8 cellular contexts compared by ENCODE assay signal in the genomic region with DNA sequence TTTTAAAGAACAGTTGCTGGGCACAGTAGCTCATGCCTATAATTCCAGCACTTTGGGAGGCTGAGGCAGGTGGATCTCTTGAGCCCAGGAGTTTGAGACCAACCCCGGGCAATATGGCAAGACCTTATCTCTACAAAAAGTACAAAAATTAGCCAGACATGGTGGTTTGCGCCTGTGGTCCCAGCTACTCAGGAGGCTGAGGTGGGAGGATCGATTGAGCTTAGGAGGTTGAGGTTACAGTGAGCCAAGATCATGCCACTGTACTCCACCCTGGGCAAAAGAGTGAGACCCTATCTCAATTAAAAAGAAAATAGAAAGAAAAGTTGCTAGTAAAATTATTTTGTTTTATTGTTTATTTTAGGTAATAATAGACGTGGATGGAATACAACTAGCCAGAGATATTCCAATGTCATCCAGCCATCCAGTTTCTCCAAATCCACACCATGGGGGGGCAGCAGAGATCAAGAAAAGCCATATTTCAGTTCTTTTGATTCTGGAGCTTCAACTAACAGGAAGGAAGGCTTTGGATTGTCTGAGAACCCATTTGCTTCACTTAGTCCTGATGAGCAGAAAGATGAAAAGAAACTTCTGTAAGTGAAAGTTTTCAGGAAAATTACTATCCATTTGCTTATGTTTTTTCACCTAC. TPM values are rescaled to one million over a fixed set of nuclear protein-coding genes. Genes with fewer than 3 reads are reported as not detected.
A peak's percentile ranks its signal among the peaks of the same experiment; 100 is the strongest.
DNase-seq lines count a peak whose midpoint lies in the region; ATAC-seq and TF ChIP-seq lines count a peak whose summit lies in the region.

No MANE protein-coding gene starts in this region.

- 0 out of 2 replicates have a peak, but pooled peaks cover 6% of the 10 kb centered on the region for H3F3A ChIP-seq in GM23338 (replicated peaks; ENCODE audit: low read depth)
- H3F3A ChIP-seq in OCI-LY1 (ENCODE audit: insufficient read depth, low read length), result no peaks in the 10 kb centered on the region

- peaks cover 43% of the 10 kb centered on the region for H3K36me3 Mint-ChIP-seq in GM23338 (ENCODE audit: low read depth)

- H3K4me1 Mint-ChIP-seq in GM23338, result peaks cover 15% of the 10 kb centered on the region

- ATAC-seq in GM23338 (no peak), GM21717 (IDR thresholded peaks at IDR 0.05; ENCODE audit: unreplicated experiment) (no peak), GM18517 (IDR thresholded peaks at IDR 0.05; ENCODE audit: unreplicated experiment) (no peak)

- H2AFZ ChIP-seq in GM23338 (no peak overlapping the region), OCI-LY1 (ENCODE audit: low read length) (no peak overlapping the region)

- peaks cover 48% of the 10 kb centered on the region for H3K79me2 ChIP-seq in GM23338 (replicated peaks; ENCODE audit: insufficient read depth)
- peaks cover 58% of the 10 kb centered on the region for H3K79me2 ChIP-seq in OCI-LY1 (ENCODE audit: insufficient read depth, low read length)

- peaks cover 6% of the 10 kb centered on the region for H3K27me3 Mint-ChIP-seq in GM23338 (ENCODE audit: insufficient read depth, low read depth, poor library complexity)

- peak; percentile 69 for DNase-seq in CD1c-positive myeloid dendritic cell (ENCODE audit: extremely low spot score)
- peak; percentile 29 for DNase-seq in GM23338 (ENCODE audit: low spot score)
- peak in 5 of 10 donors; percentile 22 to 73 (median 58) for DNase-seq in dorsolateral prefrontal cortex
- DNase-seq in posterior cingulate gyrus, result peak in 6 of 10 donors; percentile 33 to 87 (median 63)
- no peak for DNase-seq in H7

- H3K4me2 ChIP-seq in GM23338, result no peak overlapping the region
- H3K4me2 ChIP-seq in OCI-LY1 (ENCODE audit: low read length), result peak overlapping the region; percentile 64; the same call in 1 of the 2 replicates

- H3K4me1 ChIP-seq in GM23338 (ENCODE audit: insufficient read depth) (peaks cover 7% of the 10 kb centered on the region), OCI-LY1 (ENCODE audit: insufficient read depth, low read length, severe bottlenecking) (peaks cover 32% of the 10 kb centered on the region)

- H3K9me3 ChIP-seq in OCI-LY1 (ENCODE audit: low read length), result no peaks in the 10 kb centered on the region

- no peak overlapping the region for H3K27ac ChIP-seq in GM23338 (ENCODE audit: low read depth)
- H3K27ac ChIP-seq in OCI-LY1 (ENCODE audit: low read depth, low read length, poor library complexity, severe bottlenecking), result no peak overlapping the region
- H3K27ac ChIP-seq in dorsolateral prefrontal cortex, result peak overlapping the region in 5 of 59 donors; percentile 3 to 57 (median 16)

- no peaks in the 10 kb centered on the region for H3K27me3 ChIP-seq in GM23338 (ENCODE audit: insufficient read depth)
- no peaks in the 10 kb centered on the region for H3K27me3 ChIP-seq in OCI-LY1 (ENCODE audit: insufficient read depth, low read length)
- no peaks in the 10 kb centered on the region for H3K27me3 ChIP-seq in dorsolateral prefrontal cortex
- H3K27me3 ChIP-seq in H7 (ENCODE audit: control insufficient read depth, insufficient read depth, low read length), result no peaks in the 10 kb centered on the region

- H3K9me2 ChIP-seq in GM23338 (ENCODE audit: insufficient read depth), result no peaks in the 10 kb centered on the region
- H3K9me2 ChIP-seq in OCI-LY1 (ENCODE audit: low read depth, low read length), result no peaks in the 10 kb centered on the region

- H4K20me1 ChIP-seq in GM23338 (replicated peaks; ENCODE audit: insufficient read depth), result 0 out of 2 replicates have a peak, but pooled peaks cover 4% of the 10 kb centered on the region
- H4K20me1 ChIP-seq in OCI-LY1 (ENCODE audit: insufficient read depth, low read length), result 0 out of 2 replicates have a peak, but pooled peaks cover 2% of the 10 kb centered on the region

- no peak overlapping the region for H3K4me3 Mint-ChIP-seq in GM23338

- H3K4me3 ChIP-seq in GM23338, result no peak overlapping the region
- peak overlapping the region; percentile 90 for H3K4me3 ChIP-seq in OCI-LY1 (ENCODE audit: low read depth, low read length, poor library complexity, severe bottlenecking)
- H3K4me3 ChIP-seq in dorsolateral prefrontal cortex, result peak overlapping the region in 15 of 59 donors; percentile 2 to 96 (median 11)
- no peak overlapping the region for H3K4me3 ChIP-seq in H7 (ENCODE audit: insufficient read depth, low read depth, low read length)

- intact Hi-C loops in dorsolateral prefrontal cortex (cut with DNase I), result loop anchor here (5.0 kb wide), 3 partner anchors 112 to 363 kb away; a partner anchor contains a TSS
- intact Hi-C loops in posterior cingulate gyrus (cut with DNase I), result loop anchor here (5.0 kb wide), 3 partner anchors 77 to 347 kb away; a partner anchor contains a TSS

- peak; percentile 43 to 62 for TF ChIP-seq CTCF in GM23338 (conservative IDR thresholded peaks at IDR 0.05; ENCODE audit: low read depth in 2 of 2)
- peak; percentile 45 for TF ChIP-seq CTCF in OCI-LY1 (IDR thresholded peaks at IDR 0.05; ENCODE audit: low read length)
- TF ChIP-seq CTCF in dorsolateral prefrontal cortex (IDR thresholded peaks at IDR 0.05 in 54 of 56, conservative IDR thresholded peaks at IDR 0.05 in 2 of 56; ENCODE audit: low read depth in 1 of 56, partially characterized antibody in 56 of 56), result peak; percentile 34 to 86 (median 70)

- H3K9ac ChIP-seq in OCI-LY1 (ENCODE audit: low read length), result no peak overlapping the region

- H3K27ac Mint-ChIP-seq in GM23338, result no peak overlapping the region

- H3K36me3 ChIP-seq in GM23338 (ENCODE audit: insufficient read depth) (peaks cover 34% of the 10 kb centered on the region), OCI-LY1 (ENCODE audit: insufficient read depth, low read length) (peaks cover 58% of the 10 kb centered on the region), H7 (replicated peaks; ENCODE audit: control insufficient read depth, insufficient read depth, low read length) (peaks cover 11% of the 10 kb centered on the region)

- H3K9me3 Mint-ChIP-seq in GM23338, result no peaks in the 10 kb centered on the region; the same call in 2 of the 3 replicates

TF ChIP-seq in GM23338, 12 proteins besides CTCF, POLR2A, EP300 and RAD21 (continues in another document):
- no peak for TF ChIP-seq ZNF114 (CRISPR knock-in tag; IDR thresholded peaks at IDR 0.05)
- TF ChIP-seq, protein P1, sequence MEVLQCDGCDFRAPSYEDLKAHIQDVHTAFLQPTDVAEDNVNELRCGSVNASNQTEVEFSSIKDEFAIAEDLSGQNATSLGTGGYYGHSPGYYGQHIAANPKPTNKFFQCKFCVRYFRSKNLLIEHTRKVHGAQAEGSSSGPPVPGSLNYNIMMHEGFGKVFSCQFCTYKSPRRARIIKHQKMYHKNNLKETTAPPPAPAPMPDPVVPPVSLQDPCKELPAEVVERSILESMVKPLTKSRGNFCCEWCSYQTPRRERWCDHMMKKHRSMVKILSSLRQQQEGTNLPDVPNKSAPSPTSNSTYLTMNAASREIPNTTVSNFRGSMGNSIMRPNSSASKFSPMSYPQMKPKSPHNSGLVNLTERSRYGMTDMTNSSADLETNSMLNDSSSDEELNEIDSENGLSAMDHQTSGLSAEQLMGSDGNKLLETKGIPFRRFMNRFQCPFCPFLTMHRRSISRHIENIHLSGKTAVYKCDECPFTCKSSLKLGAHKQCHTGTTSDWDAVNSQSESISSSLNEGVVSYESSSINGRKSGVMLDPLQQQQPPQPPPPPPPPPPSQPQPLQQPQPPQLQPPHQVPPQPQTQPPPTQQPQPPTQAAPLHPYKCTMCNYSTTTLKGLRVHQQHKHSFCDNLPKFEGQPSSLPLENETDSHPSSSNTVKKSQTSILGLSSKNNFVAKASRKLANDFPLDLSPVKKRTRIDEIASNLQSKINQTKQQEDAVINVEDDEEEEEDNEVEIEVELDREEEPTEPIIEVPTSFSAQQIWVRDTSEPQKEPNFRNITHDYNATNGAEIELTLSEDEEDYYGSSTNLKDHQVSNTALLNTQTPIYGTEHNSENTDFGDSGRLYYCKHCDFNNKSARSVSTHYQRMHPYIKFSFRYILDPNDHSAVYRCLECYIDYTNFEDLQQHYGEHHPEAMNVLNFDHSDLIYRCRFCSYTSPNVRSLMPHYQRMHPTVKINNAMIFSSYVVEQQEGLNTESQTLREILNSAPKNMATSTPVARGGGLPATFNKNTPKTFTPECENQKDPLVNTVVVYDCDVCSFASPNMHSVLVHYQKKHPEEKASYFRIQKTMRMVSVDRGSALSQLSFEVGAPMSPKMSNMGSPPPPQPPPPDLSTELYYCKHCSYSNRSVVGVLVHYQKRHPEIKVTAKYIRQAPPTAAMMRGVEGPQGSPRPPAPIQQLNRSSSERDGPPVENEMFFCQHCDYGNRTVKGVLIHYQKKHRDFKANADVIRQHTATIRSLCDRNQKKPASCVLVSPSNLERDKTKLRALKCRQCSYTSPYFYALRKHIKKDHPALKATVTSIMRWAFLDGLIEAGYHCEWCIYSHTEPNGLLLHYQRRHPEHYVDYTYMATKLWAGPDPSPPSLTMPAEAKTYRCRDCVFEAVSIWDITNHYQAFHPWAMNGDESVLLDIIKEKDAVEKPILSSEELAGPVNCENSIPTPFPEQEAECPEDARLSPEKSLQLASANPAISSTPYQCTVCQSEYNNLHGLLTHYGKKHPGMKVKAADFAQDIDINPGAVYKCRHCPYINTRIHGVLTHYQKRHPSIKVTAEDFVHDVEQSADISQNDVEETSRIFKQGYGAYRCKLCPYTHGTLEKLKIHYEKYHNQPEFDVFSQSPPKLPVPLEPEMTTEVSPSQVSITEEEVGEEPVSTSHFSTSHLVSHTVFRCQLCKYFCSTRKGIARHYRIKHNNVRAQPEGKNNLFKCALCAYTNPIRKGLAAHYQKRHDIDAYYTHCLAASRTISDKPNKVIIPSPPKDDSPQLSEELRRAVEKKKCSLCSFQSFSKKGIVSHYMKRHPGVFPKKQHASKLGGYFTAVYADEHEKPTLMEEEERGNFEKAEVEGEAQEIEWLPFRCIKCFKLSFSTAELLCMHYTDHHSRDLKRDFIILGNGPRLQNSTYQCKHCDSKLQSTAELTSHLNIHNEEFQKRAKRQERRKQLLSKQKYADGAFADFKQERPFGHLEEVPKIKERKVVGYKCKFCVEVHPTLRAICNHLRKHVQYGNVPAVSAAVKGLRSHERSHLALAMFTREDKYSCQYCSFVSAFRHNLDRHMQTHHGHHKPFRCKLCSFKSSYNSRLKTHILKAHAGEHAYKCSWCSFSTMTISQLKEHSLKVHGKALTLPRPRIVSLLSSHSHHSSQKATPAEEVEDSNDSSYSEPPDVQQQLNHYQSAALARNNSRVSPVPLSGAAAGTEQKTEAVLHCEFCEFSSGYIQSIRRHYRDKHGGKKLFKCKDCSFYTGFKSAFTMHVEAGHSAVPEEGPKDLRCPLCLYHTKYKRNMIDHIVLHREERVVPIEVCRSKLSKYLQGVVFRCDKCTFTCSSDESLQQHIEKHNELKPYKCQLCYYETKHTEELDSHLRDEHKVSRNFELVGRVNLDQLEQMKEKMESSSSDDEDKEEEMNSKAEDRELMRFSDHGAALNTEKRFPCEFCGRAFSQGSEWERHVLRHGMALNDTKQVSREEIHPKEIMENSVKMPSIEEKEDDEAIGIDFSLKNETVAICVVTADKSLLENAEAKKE (CRISPR knock-in tag; IDR thresholded peaks at IDR 0.05), result no peak
- TF ChIP-seq CREB1 (CRISPR knock-in tag; IDR thresholded peaks at IDR 0.05; ENCODE audit: low read depth), result no peak

RNA-seq across cellular contexts. Expression of a gene that starts 3.0 kb away (rescaled TPM):
- 42.7 and 44.7 TPM in 2 replicates for total RNA-seq in GM23338 (2014; rRNA removed; shearing (Covaris generic))
- 35.0 and 39.1 TPM in 2 replicates for polyA plus RNA-seq in GM23338 (2016; fragmentation: Nextera tagmentation; extraction: Ambion mirVana)
- total RNA-seq in dorsolateral prefrontal cortex, result 10 to 100 TPM; 26.1 to 58.3 (median 39.5) TPM
- total RNA-seq in H7 (2014; rRNA removed; shearing (Covaris generic)), result 47.4 and 50.0 TPM in 2 replicates
